8 cellular contexts compared by ENCODE assay signal in the genomic region with DNA sequence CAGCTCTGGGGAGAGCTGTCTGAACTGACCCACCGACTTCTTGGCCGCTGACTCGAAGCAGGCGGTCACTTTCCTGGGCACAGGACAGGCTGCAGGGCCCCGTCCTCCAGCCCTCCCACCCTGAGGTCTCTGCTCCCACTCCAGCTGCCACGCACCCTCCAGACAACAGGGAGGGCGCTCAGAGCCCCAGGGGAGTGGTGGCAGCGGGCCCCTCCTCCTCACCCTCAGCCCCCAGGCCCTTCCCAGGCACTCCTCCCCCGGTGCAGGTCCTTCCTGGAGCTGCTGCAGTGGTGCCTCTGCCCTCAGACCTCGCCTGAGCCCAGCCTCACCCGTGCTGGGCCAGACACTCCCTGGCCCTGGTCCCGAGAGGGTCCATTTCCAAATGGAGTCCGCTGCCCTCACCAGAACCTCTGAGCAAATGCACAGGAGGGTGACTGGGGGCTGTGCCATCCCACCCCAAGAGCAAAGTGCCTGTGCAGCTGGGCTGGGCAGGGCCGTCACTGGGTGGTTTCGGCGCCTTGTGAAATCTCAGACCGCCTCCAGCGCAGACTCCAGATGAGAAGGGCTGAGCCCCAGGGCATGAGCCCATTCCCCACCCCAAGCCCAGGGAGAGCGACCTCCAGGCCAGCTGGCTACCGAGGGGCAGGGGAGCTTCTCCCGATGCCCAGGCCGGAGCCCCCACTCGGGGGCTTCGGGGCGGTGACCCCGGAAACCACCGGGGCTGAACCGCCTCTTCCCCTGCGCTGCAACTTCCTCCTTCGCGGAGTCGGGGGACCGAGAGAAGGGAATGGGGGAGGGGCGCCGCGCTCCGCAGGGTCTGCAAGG. TPM values are rescaled to one million over a fixed set of nuclear protein-coding genes. Genes with fewer than 3 reads are reported as not detected.
DNase-seq lines count a peak whose midpoint lies in the region; ATAC-seq and TF ChIP-seq lines count a peak whose summit lies in the region.

No MANE protein-coding gene starts in this region.

- no peak overlapping the region for H3K9ac ChIP-seq in mammary epithelial cell (ENCODE audit: insufficient read depth, low read length)

- intact Hi-C loops in Panc1 (cut with micrococcal nuclease; ENCODE audit: unreplicated experiment) (no loop called here), mammary epithelial cell (cut with micrococcal nuclease) (no loop called here)

- H3K79me2 ChIP-seq in mammary epithelial cell (ENCODE audit: insufficient read depth, low read length) = no peaks in the 10 kb centered on the region

- ATAC-seq in HG02852 (IDR thresholded peaks at IDR 0.05; ENCODE audit: unreplicated experiment) = peak; percentile 13
- ATAC-seq in Panc1 = peak; percentile 40

- peak overlapping the region; percentile 78 for H3K27ac ChIP-seq in Panc1 (ENCODE audit: low read length)
- H3K27ac ChIP-seq in coronary artery = peak overlapping the region in 1 of 2 donors; percentile 89
- peak overlapping the region; percentile 60 for H3K27ac ChIP-seq in mesodermal cell (ENCODE audit: low read depth, low read length, severe bottlenecking)
- no peak overlapping the region for H3K27ac ChIP-seq in mammary epithelial cell (ENCODE audit: insufficient read depth, low read depth, low read length)

- H3K27me3 Mint-ChIP-seq in type B pancreatic cell = no peaks in the 10 kb centered on the region

- BruUV-seq in Panc1 (replicated peaks; lab: Mats Ljungman, UMichigan) (no TSS peak), mammary epithelial cell (replicated peaks; lab: Mats Ljungman, UMichigan) (no TSS peak)

- POLR2A ChIA-PET in Panc1 (lab: Charles Lee) = no interaction called here

- peaks cover 5% of the 10 kb centered on the region for H4K20me1 ChIP-seq in mammary epithelial cell (ENCODE audit: insufficient read depth, low read length)

- H3K27me3 ChIP-seq in Panc1 (ENCODE audit: control insufficient read depth, insufficient read depth, low read length) (no peaks in the 10 kb centered on the region), mammary epithelial cell (ENCODE audit: insufficient read depth, low read length) (no peaks in the 10 kb centered on the region)

- no peak overlapping the region for H3K4me2 ChIP-seq in mammary epithelial cell (ENCODE audit: insufficient read depth, low read depth, low read length)

- H3K36me3 Mint-ChIP-seq in type B pancreatic cell = no peaks in the 10 kb centered on the region

- dilution Hi-C loops in mammary epithelial cell (cut with HindIII; ENCODE audit: low sequenced_read_pairs) = no loop called here

- CTCF ChIA-PET in Panc1 (lab: Charles Lee) = no interaction called here
- CTCF ChIA-PET in mammary epithelial cell (lab: Charles Lee; ENCODE audit: low non-redundant PET) = no interaction called here

- no peak overlapping the region for H2AFZ ChIP-seq in mammary epithelial cell (ENCODE audit: low read depth, low read length)

- no peak for TF ChIP-seq CTCF in Panc1 (IDR thresholded peaks at IDR 0.05)
- no peak for TF ChIP-seq CTCF in coronary artery (IDR thresholded peaks at IDR 0.05)
- TF ChIP-seq CTCF in type B pancreatic cell (conservative IDR thresholded peaks at IDR 0.05) = no peak
- no peak for TF ChIP-seq CTCF in mammary epithelial cell (conservative IDR thresholded peaks at IDR 0.05 in 1 of 2, IDR thresholded peaks at IDR 0.05 in 1 of 2; ENCODE audit: extremely low read depth in 1 of 2, insufficient read depth in 1 of 2, low read depth in 1 of 2, low read length in 2 of 2)

- peak; percentile 33 for DNase-seq in NCI-H510A treated with DMSO at 0.1 percent for 48 hours (lab: John Stamatoyannopoulos, UW)
- DNase-seq in NCI-H510A (lab: John Stamatoyannopoulos, UW) = no peak
- no peak for DNase-seq in Panc1 (ENCODE audit: low read depth, low spot score)
- no peak for DNase-seq in coronary artery (ENCODE audit: low spot score)
- DNase-seq in type B pancreatic cell (ENCODE audit: extremely low spot score, unreplicated experiment) = no peak
- no peak for DNase-seq in mammary epithelial cell

- no peaks in the 10 kb centered on the region for H3K9me3 Mint-ChIP-seq in type B pancreatic cell

- peaks cover 7% of the 10 kb centered on the region for H3K4me1 Mint-ChIP-seq in type B pancreatic cell (ENCODE audit: unreplicated experiment)

- 24 to 32% methylated on average over 25 to 33 of the region's 37 CpGs for WGBS in mesodermal cell (ENCODE audit: insufficient coverage in 2 of 2), 2 experiments
- WGBS in mammary epithelial cell (ENCODE audit: low coverage, missing lambda C conversion rate) = 35% methylated on average over 9 of the region's 37 CpGs

- in situ Hi-C loops in Panc1 (cut with HindIII; ENCODE audit: low pct_unique_long_range_greater_than_20kb, low sequenced_read_pairs) = no loop called here
- in situ Hi-C loops in mammary epithelial cell (cut with MboI; ENCODE audit: low sequenced_read_pairs in 2 of 2) = no loop called here

- H3K4me3 Mint-ChIP-seq in type B pancreatic cell = peak overlapping the region; percentile 87

- peak overlapping the region; percentile 41 for H3K27ac Mint-ChIP-seq in type B pancreatic cell

- H3K9me3 ChIP-seq in Panc1 (ENCODE audit: control insufficient read depth, insufficient read depth, low read depth, low read length) (no peaks in the 10 kb centered on the region), mesodermal cell (ENCODE audit: control insufficient read depth, low read length) (no peaks in the 10 kb centered on the region), mammary epithelial cell (replicated peaks; ENCODE audit: insufficient read depth, low read length) (no peaks in the 10 kb centered on the region)

- H3K4me1 ChIP-seq in Panc1 (ENCODE audit: control insufficient read depth, insufficient read depth, low read length) (peaks cover 14% of the 10 kb centered on the region), mesodermal cell (ENCODE audit: control insufficient read depth, insufficient read depth, low read length, poor library complexity, severe bottlenecking) (peaks cover 26% of the 10 kb centered on the region), mammary epithelial cell (ENCODE audit: insufficient read depth, low read length) (no peaks in the 10 kb centered on the region)

- H3K36me3 ChIP-seq in Panc1 (ENCODE audit: control insufficient read depth, insufficient read depth, low read length) (peaks cover 6% of the 10 kb centered on the region; the same call in 1 of the 2 replicates), mesodermal cell (ENCODE audit: control insufficient read depth, insufficient read depth, low read length) (peaks cover 42% of the 10 kb centered on the region), mammary epithelial cell (ENCODE audit: insufficient read depth, low read length) (peaks cover 4% of the 10 kb centered on the region)

- H3K4me3 ChIP-seq in Panc1 (ENCODE audit: low read depth in 2 of 2, low read length in 2 of 2) (peak overlapping the region; percentile 62 to 70), coronary artery (peak overlapping the region; percentile 99), mesodermal cell (ENCODE audit: extremely low read depth, insufficient read depth, low read length, poor library complexity, severe bottlenecking) (peak overlapping the region; percentile 63), mammary epithelial cell (replicated peaks in 1 of 3; ENCODE audit: insufficient read depth in 1 of 3, low read depth in 2 of 3, low read length in 3 of 3) (peak overlapping the region in 1 of 3 experiments; percentile 25)

RNA-seq across cellular contexts. Expression of gene CYBA, which starts 0.7 kb away (rescaled TPM):
- 233 TPM for total RNA-seq in Panc1 (2021; ENCODE audit: unreplicated experiment)
- polyA plus RNA-seq in Panc1 (2012; ENCODE audit: insufficient read length) = 404 TPM
- polyA plus RNA-seq in mesodermal cell (2013, experiment 1 of 2) = 151 TPM
- 108 TPM for polyA plus RNA-seq in mesodermal cell (2013, experiment 2 of 2)
- 120 and 144 TPM in 2 replicates for total RNA-seq in type B pancreatic cell (ENCODE audit: low replicate concordance)
- total RNA-seq in mammary epithelial cell = 10 to 100 TPM in 1 of 2 donors, 1 to 10 TPM in 1; 2.5 to 20.3 TPM
- 2.1 TPM for polyA plus RNA-seq in mammary epithelial cell
- polyA minus RNA-seq in mammary epithelial cell = 3.1 TPM

RNA-seq across cellular contexts. Expression of gene IL17C, which starts 11.8 kb away (rescaled TPM):
- total RNA-seq in Panc1 (2021; ENCODE audit: unreplicated experiment) (not detected), type B pancreatic cell (ENCODE audit: low replicate concordance) (0.39 TPM in 1 of 2 replicates, not detected in the other), mammary epithelial cell (not detected)
- 0.22 TPM for polyA plus RNA-seq in Panc1 (2012; ENCODE audit: insufficient read length)
- not detected for polyA plus RNA-seq in mesodermal cell (2013, experiment 1 of 2)
- polyA plus RNA-seq in mesodermal cell (2013, experiment 2 of 2) = not detected
- polyA plus RNA-seq in mammary epithelial cell = 0.06 TPM
- polyA minus RNA-seq in mammary epithelial cell = not detected

RNA-seq across cellular contexts. Expression of gene MVD, which starts 12.8 kb away (rescaled TPM):
- total RNA-seq in Panc1 (2021; ENCODE audit: unreplicated experiment) (96.8 TPM), type B pancreatic cell (ENCODE audit: low replicate concordance) (59.0 and 60.6 TPM in 2 replicates), mammary epithelial cell (100 to 1,000 TPM in 1 of 2 donors, 10 to 100 TPM in 1; 57.7 to 171 TPM)
- polyA plus RNA-seq in Panc1 (2012; ENCODE audit: insufficient read length) = 84.8 TPM
- 130 TPM for polyA plus RNA-seq in mesodermal cell (2013, experiment 1 of 2)
- polyA plus RNA-seq in mesodermal cell (2013, experiment 2 of 2) = 117 TPM
- polyA plus RNA-seq in mammary epithelial cell = 136 TPM
- polyA minus RNA-seq in mammary epithelial cell = 54.3 TPM

RNA-seq across cellular contexts. Expression of gene SNAI3, which starts 36.2 kb away (rescaled TPM):
- total RNA-seq in Panc1 (2021; ENCODE audit: unreplicated experiment) (not detected), type B pancreatic cell (ENCODE audit: low replicate concordance) (0.68 and 0.79 TPM in 2 replicates), mammary epithelial cell (not detected)
- polyA plus RNA-seq in Panc1 (2012; ENCODE audit: insufficient read length) = 0.40 TPM
- 0.55 TPM for polyA plus RNA-seq in mesodermal cell (2013, experiment 1 of 2)
- polyA plus RNA-seq in mesodermal cell (2013, experiment 2 of 2) = 0.40 TPM
- polyA plus RNA-seq in mammary epithelial cell = 0.07 TPM
- not detected for polyA minus RNA-seq in mammary epithelial cell

RNA-seq across cellular contexts. Expression of gene RNF166, which starts 56.1 kb away (rescaled TPM):
- 19.8 TPM for total RNA-seq in Panc1 (2021; ENCODE audit: unreplicated experiment)
- 23.4 TPM for polyA plus RNA-seq in Panc1 (2012; ENCODE audit: insufficient read length)
- 30.4 TPM for polyA plus RNA-seq in mesodermal cell (2013, experiment 1 of 2)
- 27.9 TPM for polyA plus RNA-seq in mesodermal cell (2013, experiment 2 of 2)
- total RNA-seq in type B pancreatic cell (ENCODE audit: low replicate concordance) = 11.9 and 20.1 TPM in 2 replicates
- 10 to 100 TPM in 1 of 2 donors, 1 to 10 TPM in 1; 9.8 to 11.2 TPM for total RNA-seq in mammary epithelial cell
- 5.1 TPM for polyA plus RNA-seq in mammary epithelial cell
- polyA minus RNA-seq in mammary epithelial cell = 1.7 TPM
